8 cellular contexts compared by ENCODE assay signal in genomic region chr10:17229717-17229966, GRCh38. TPM values are rescaled to one million over a fixed set of nuclear protein-coding genes. Genes with fewer than 3 reads are reported as not detected.
DNase-seq lines count a peak whose midpoint lies in the region; ATAC-seq and TF ChIP-seq lines count a peak whose summit lies in the region.

No MANE protein-coding gene starts in this region.

- H3K4me1 ChIP-seq in heart left ventricle (peaks cover 0 to 65% (median 40%) of the 10 kb centered on the region in 12 donors), SJSA1 (replicated peaks) (peaks cover 48% of the 10 kb centered on the region)

- no peak for TF ChIP-seq POLR2A in heart left ventricle (IDR thresholded peaks at IDR 0.05)

- intact Hi-C loops in heart left ventricle (cut with DNase I): loop anchor here in 5 of 10 donors (2.0 to 5.0 kb wide), 3 partner anchors 29 to 227 kb away; partner anchors contain the start of gene TRDMT1 (in 4 of the 5)
- intact Hi-C loops in cardiac septum (cut with DNase I): loop anchor here (1.0 to 5.0 kb wide), 2 partner anchors 28 to 222 kb away; partner anchors contain the start of gene TRDMT1

- no peaks in the 10 kb centered on the region for H3K9me3 ChIP-seq in heart left ventricle
- H3K9me3 ChIP-seq in SJSA1 (replicated peaks): 0 out of 2 replicates have a peak, but pooled peaks cover 3% of the 10 kb centered on the region

- H3K4me3 ChIP-seq in heart left ventricle (peak overlapping the region; percentile 64 to 99 (median 91)), SJSA1 (peak overlapping the region; percentile 89), fibroblast of villous mesenchyme (ENCODE audit: low read depth, low read length) (peak overlapping the region; percentile 98), skin epidermis (peak overlapping the region; percentile 66 to 97 (median 74))

- TF ChIP-seq CTCF in heart left ventricle (IDR thresholded peaks at IDR 0.05): no peak
- TF ChIP-seq CTCF in fibroblast of villous mesenchyme (IDR thresholded peaks at IDR 0.05; ENCODE audit: insufficient read depth, low read depth, low read length): no peak

- H3K36me3 ChIP-seq in heart left ventricle: peaks cover 0 to 52% (median 40%) of the 10 kb centered on the region in 9 donors
- peaks cover 55% of the 10 kb centered on the region for H3K36me3 ChIP-seq in SJSA1

- H3K27me3 ChIP-seq in heart left ventricle (peaks cover 0 to 17% (median 0%) of the 10 kb centered on the region in 9 donors), SJSA1 (replicated peaks) (no peaks in the 10 kb centered on the region)

- no peak for ATAC-seq in heart left ventricle
- no peak for ATAC-seq in GM21360 (IDR thresholded peaks at IDR 0.05; ENCODE audit: unreplicated experiment)
- ATAC-seq in HG02840 (IDR thresholded peaks at IDR 0.05; ENCODE audit: low FRiP score, unreplicated experiment): no peak

- H3K27ac ChIP-seq in heart left ventricle: peak overlapping the region; percentile 96 to 100 (median 98)
- peak overlapping the region; percentile 70 for H3K27ac ChIP-seq in SJSA1
- peak overlapping the region; percentile 87 to 100 (median 97) for H3K27ac ChIP-seq in skin epidermis

- WGBS in heart left ventricle, 4 donors: 0 to 1% (median 0%) methylated on average over 7 to 21 of the region's 21 CpGs

- DNase-seq in heart left ventricle (no peak), cardiac septum (ENCODE audit: low spot score) (no peak), SJSA1 (ENCODE audit: low read depth in 1 of 2, low spot score in 2 of 2) (no peak), fibroblast of villous mesenchyme (ENCODE audit: low read depth) (no peak), NCI-H1048 (lab: John Stamatoyannopoulos, UW) (no peak)

RNA-seq across cellular contexts. Expression of gene VIM, which starts 1.6 kb away (rescaled TPM):
- 1,000 to 10,000 TPM in 1 of 9 donors, 100 to 1,000 TPM in 8; 249 to 1,163 (median 387) TPM for total RNA-seq in heart left ventricle
- 100 to 1,000 TPM; 267 to 456 TPM for polyA plus RNA-seq in heart left ventricle
- 368 TPM for total RNA-seq in cardiac septum
- total RNA-seq in SJSA1 (2014; rRNA removed; shearing (Covaris generic)): 7,646 and 7,733 TPM in 2 replicates
- total RNA-seq in fibroblast of villous mesenchyme: 4,579 and 6,589 TPM in 2 replicates

RNA-seq across cellular contexts. Expression of gene TRDMT1, which starts 28.2 kb away (rescaled TPM):
- total RNA-seq in heart left ventricle (1 to 10 TPM; 2.7 to 6.0 (median 4.6) TPM), cardiac septum (4.2 TPM), fibroblast of villous mesenchyme (6.0 and 6.1 TPM in 2 replicates)
- polyA plus RNA-seq in heart left ventricle: 1 to 10 TPM; 1.8 to 3.0 TPM
- total RNA-seq in SJSA1 (2014; rRNA removed; shearing (Covaris generic)): 10.4 and 11.4 TPM in 2 replicates
